16 cellular contexts compared by ENCODE assay signal in the genomic region with DNA sequence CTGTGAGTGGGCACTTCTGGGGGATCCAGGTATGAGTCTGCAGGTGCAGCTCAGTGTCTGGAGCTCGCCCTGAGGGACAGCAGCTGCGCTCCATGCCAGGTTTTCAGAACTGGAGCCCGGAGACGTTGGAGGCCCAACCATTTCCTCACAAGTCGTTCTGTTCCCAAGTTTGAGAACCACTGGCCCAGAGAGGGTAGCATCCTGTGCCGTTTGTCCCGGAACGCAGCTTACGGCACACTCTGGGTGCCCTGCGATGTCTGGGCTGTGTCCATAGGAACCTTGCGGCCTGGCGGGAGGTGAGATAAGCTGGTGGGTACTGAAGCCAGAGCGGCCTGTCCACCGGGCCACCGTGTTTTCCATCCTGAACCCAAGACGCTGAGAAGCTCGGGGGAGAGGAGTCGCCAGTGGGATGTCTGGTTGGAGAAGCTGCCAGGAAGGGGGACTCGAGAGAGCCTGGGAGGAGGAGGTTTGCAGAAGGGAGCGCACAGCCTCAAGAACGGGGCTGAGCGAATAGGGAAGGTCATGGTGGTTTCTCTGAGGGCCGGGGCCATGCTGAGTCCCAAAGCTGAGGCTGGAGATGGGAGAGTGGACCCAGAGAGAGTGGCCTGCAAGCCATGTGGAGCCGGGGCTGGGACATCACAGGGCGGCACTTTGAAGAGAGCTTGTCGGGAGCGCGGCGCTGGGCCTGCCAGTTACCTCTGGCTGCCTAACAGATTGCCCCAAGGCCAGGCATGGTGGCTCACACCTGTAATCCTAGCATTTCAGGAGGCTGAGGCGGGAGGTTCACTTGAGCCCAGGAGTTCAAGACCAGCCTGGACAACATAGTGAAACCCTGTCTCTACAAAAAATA.
A peak's percentile ranks its signal among the peaks of the same experiment; 100 is the strongest.
DNase-seq lines count a peak whose midpoint lies in the region; ATAC-seq lines count a peak whose summit lies in the region.
"Had no signal": no experiment of that assay in that cellular context is flagged by ENCODE, and none has a peak within 500 bp of the region (broad histone marks: within the 10 kb centered on the region; RNA-seq: fewer than 3 reads in every experiment).

No MANE protein-coding gene starts in this region.

- no peaks in the 10 kb centered on the region for H3K27me3 Mint-ChIP-seq in T-helper 2 cell treated with Interferon-gamma antibody and Interleukin-4, amounts not matched to agents 5 μg/mL and 100 μg/mL, for 36 hours (ENCODE audit: low read depth)

- H3K27ac ChIP-seq in KOPT-K1 (ENCODE audit: low read depth, low read length, poor library complexity, severe bottlenecking) = peak overlapping the region; percentile 44
- H3K27ac ChIP-seq: PC-9 had no signal

- H3K4me3 Mint-ChIP-seq in T-helper 2 cell treated with Interferon-gamma antibody and Interleukin-4, amounts not matched to agents 5 μg/mL and 100 μg/mL, for 36 hours = no peak overlapping the region

- H3K9me3 Mint-ChIP-seq in T-helper 2 cell treated with Interferon-gamma antibody and Interleukin-4, amounts not matched to agents 5 μg/mL and 100 μg/mL, for 36 hours = no peaks in the 10 kb centered on the region

- peak overlapping the region; percentile 32 for H3K27ac Mint-ChIP-seq in T-helper 2 cell treated with Interferon-gamma antibody and Interleukin-4, amounts not matched to agents 5 μg/mL and 100 μg/mL, for 36 hours

- ATAC-seq in left cardiac atrium = peak in 1 of 2 donors; percentile 9
- ATAC-seq in HG03457 (IDR thresholded peaks at IDR 0.05; ENCODE audit: unreplicated experiment) = no peak
- ATAC-seq in HG03342 (IDR thresholded peaks at IDR 0.05; ENCODE audit: unreplicated experiment) = no peak
- no peak for ATAC-seq in HG03095 (IDR thresholded peaks at IDR 0.05; ENCODE audit: unreplicated experiment)

- H3K4me1 Mint-ChIP-seq in T-helper 2 cell treated with Interferon-gamma antibody and Interleukin-4, amounts not matched to agents 5 μg/mL and 100 μg/mL, for 36 hours (ENCODE audit: low read depth) = no peaks in the 10 kb centered on the region

- H3K36me3 Mint-ChIP-seq in T-helper 2 cell treated with Interferon-gamma antibody and Interleukin-4, amounts not matched to agents 5 μg/mL and 100 μg/mL, for 36 hours (ENCODE audit: low read depth) = no peaks in the 10 kb centered on the region

- no peaks in the 10 kb centered on the region for H3K9me3 ChIP-seq in KOPT-K1 (ENCODE audit: insufficient read depth, low read length, poor library complexity, severe bottlenecking)

- no peak for DNase-seq in T-helper 2 cell treated with Interferon-gamma antibody and Interleukin-4, amounts not matched to agents 5 μg/mL and 100 μg/mL, for 36 hours (ENCODE audit: low spot score)
- no peak for DNase-seq in T-helper 2 cell
- DNase-seq in left cardiac atrium = peak; percentile 16
- DNase-seq in posterior vena cava (ENCODE audit: low spot score) = peak; percentile 46
- DNase-seq: 8988T; activated CD4-positive, alpha-beta T cell treated with anti-CD3 and anti-CD28 coated beads for 4 hours; activated gamma-delta T cell treated with Interleukin-2 at 50 U/mL for 16 hours; caudate nucleus; KG1; NCI-H510A treated with DMSO at 0.1 percent for 48 hours; PC-9; stimulated activated naive CD4-positive, alpha-beta T cell treated with Interleukin-2 at 50 U/mL for 16 hours had no signal

- no peaks in the 10 kb centered on the region for H3K36me3 ChIP-seq in KOPT-K1 (ENCODE audit: insufficient read depth, low read length)

- intact Hi-C loops in left cardiac atrium (cut with DNase I) = no loop called here
- intact Hi-C loops in posterior vena cava (cut with DNase I) = no loop called here

Comparison
In these comparisons a context has a peak if more than half of its experiments do, and no peak if none do; other contexts are left out.
1. DNase-seq: peak in left cardiac atrium (single experiment) and posterior vena cava (single experiment); none in T-helper 2 cell treated with Interferon-gamma antibody and Interleukin-4, amounts not matched to agents 5 μg/mL and 100 μg/mL, for 36 hours (single experiment) and T-helper 2 cell (0 of 5).